In genomic region chr5:1417586-1418225, GRCh38 we compare ENCODE assay signal across 19 cellular contexts. TPM values are rescaled to one million over a fixed set of nuclear protein-coding genes. Genes with fewer than 3 reads are reported as not detected.
"Had no signal": no experiment of that assay in that cellular context is flagged by ENCODE, and none has a peak within 500 bp of the region (broad histone marks: within the 10 kb centered on the region; RNA-seq: fewer than 3 reads in every experiment).

No MANE protein-coding gene starts in this region.

- H3K36me3 ChIP-seq: esophagus muscularis mucosa, right atrium auricular region had no signal

- H3K27ac ChIP-seq: esophagus muscularis mucosa, right atrium auricular region had no signal

- H3K4me3 ChIP-seq: esophagus muscularis mucosa, right atrium auricular region, smooth muscle cell had no signal

- H3K27me3 ChIP-seq: right atrium auricular region had no signal

- DNase-seq: activated B cell treated with CpG ODN at 0.5 μM for 24 hours; activated CD4-positive, alpha-beta T cell treated with anti-CD3 and anti-CD28 coated beads, Interleukin-2, amount 10 ng/mL, durations not matched to agents 24 days and 14 days; activated CD8-positive, alpha-beta memory T cell treated with anti-CD3 and anti-CD28 coated beads for 24 hours; activated naive CD8-positive, alpha-beta T cell treated with anti-CD3 and anti-CD28 coated beads for 36 hours; amygdala; cortex of kidney; effector CD4-positive, alpha-beta T cell; hypothalamus; kidney glomerular epithelial cell; naive thymus-derived CD4-positive, alpha-beta T cell; stimulated activated naive CD8-positive, alpha-beta T cell treated with anti-CD3 and anti-CD28 coated beads, Interleukin-15, Interleukin-2, amounts not matched to agents 100 U/mL and 50 U/mL, for 24 hours; T-helper 2 cell had no signal

- H3K9me3 ChIP-seq: esophagus muscularis mucosa, right atrium auricular region had no signal

- ATAC-seq: naive thymus-derived CD4-positive, alpha-beta T cell; stimulated activated naive CD8-positive, alpha-beta T cell treated with anti-CD3 and anti-CD28 coated beads, Interleukin-15, Interleukin-2, amounts not matched to agents 100 U/mL and 50 U/mL, for 24 hours had no signal

- H3K4me1 ChIP-seq: esophagus muscularis mucosa had no signal

RNA-seq across cellular contexts. Expression of gene SLC6A3, which starts 27.5 kb away (rescaled TPM):
- total RNA-seq: activated CD4-positive, alpha-beta T cell treated with anti-CD3 and anti-CD28 coated beads, Interleukin-2, amount 10 ng/mL, durations not matched to agents 24 days and 14 days; activated naive CD8-positive, alpha-beta T cell treated with anti-CD3 and anti-CD28 coated beads for 36 hours; fibroblast of villous mesenchyme; glomerular endothelial cell; lung microvascular endothelial cell; mononuclear cell; smooth muscle cell had no signal
